Comparison of ENCODE assay signal across 17 cellular contexts in the genomic region with DNA sequence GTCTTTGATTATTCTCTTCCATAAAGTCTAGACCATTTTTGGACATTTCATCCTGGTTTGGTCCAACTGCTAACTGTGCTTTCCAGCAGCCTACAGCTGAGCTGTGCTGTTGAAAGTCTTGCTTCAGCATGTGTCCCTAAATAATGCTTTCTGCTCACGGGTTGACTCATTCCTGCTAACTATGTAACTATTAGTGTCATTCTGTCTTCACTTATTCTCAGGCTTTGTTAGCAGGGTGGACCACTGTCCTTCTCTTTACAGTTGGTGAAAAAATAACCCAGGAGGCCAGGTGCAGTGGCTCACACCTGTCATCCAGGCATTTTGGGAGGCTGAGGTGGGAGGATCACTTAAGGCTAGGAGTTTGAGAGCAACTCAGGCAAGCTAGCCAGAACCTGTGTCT. TPM values are rescaled to one million over a fixed set of nuclear protein-coding genes. Genes with fewer than 3 reads are reported as not detected.
DNase-seq lines count a peak whose midpoint lies in the region; ATAC-seq and TF ChIP-seq lines count a peak whose summit lies in the region.
"Had no signal": no experiment of that assay in that cellular context is flagged by ENCODE, and none has a peak within 500 bp of the region (broad histone marks: within the 10 kb centered on the region; RNA-seq: fewer than 3 reads in every experiment).

No MANE protein-coding gene starts in this region.

- intact Hi-C loops in posterior cingulate gyrus (cut with DNase I) = no loop called here

- H3K4me3 ChIP-seq in neural cell (ENCODE audit: low read length) = peak overlapping the region; percentile 30

- no peak for DNase-seq in activated CD4-positive, CD25-positive, alpha-beta regulatory T cell (lab: John Stamatoyannopoulos, UW)
- no peak for DNase-seq in posterior cingulate gyrus
- no peak for DNase-seq in effector CD8-positive, alpha-beta T cell (lab: John Stamatoyannopoulos, UW)
- DNase-seq: activated CD4-positive, alpha-beta T cell treated with anti-CD3 and anti-CD28 coated beads for 1 hour; activated CD8-positive, alpha-beta memory T cell treated with anti-CD3 and anti-CD28 coated beads, Interleukin-2, amount 50 U/mL, for 4 hours; activated naive CD4-positive, alpha-beta T cell treated with Interleukin-2 at 50 U/mL for 16 hours; DMS 273 treated with DMSO at 0.1 percent for 48 hours; NCI-H1436 treated with DMSO at 0.1 percent for 48 hours; NCI-H446; stimulated activated CD4-positive, alpha-beta T cell treated with anti-CD3 and anti-CD28 coated beads, Interleukin-2, amount 100 ng/mL, for 48 hours had no signal

- peaks cover 3% of the 10 kb centered on the region for H3K36me3 ChIP-seq in neural cell (ENCODE audit: insufficient read depth, low read length)
- H3K36me3 ChIP-seq: brain microvascular endothelial cell had no signal

- peak overlapping the region; percentile 61 for H3K9ac ChIP-seq in neural cell (ENCODE audit: low read length)
- H3K9ac ChIP-seq: KMS-11 had no signal

- TF ChIP-seq EP300 in neural cell (conservative IDR thresholded peaks at IDR 0.05; ENCODE audit: poor library complexity, severe bottlenecking) = no peak

- H3K79me2 ChIP-seq in neural cell (replicated peaks; ENCODE audit: insufficient read depth, low read length) = peaks cover 18% of the 10 kb centered on the region

- no peaks in the 10 kb centered on the region for H3K27me3 ChIP-seq in neural cell (ENCODE audit: insufficient read depth, low read depth, low read length)
- H3K27me3 ChIP-seq: brain microvascular endothelial cell had no signal

- no peak for TF ChIP-seq RAD21 in neural cell (conservative IDR thresholded peaks at IDR 0.05)

- no peak for TF ChIP-seq CTCF in neural cell (IDR thresholded peaks at IDR 0.05; ENCODE audit: poor library complexity, severe bottlenecking)

- H3K27ac ChIP-seq in neural cell (ENCODE audit: low read length) = peak overlapping the region; percentile 97
- H3K27ac ChIP-seq: brain microvascular endothelial cell, KMS-11 had no signal

- peak; percentile 54 for ATAC-seq in GM19023 (IDR thresholded peaks at IDR 0.05; ENCODE audit: unreplicated experiment)
- ATAC-seq in HG02884 (IDR thresholded peaks at IDR 0.05; ENCODE audit: unreplicated experiment) = peak; percentile 61
- ATAC-seq in HG03575 (IDR thresholded peaks at IDR 0.05; ENCODE audit: extremely low read depth, insufficient number of reproducible peaks, low FRiP score, unreplicated experiment) = peak; percentile 56
- ATAC-seq: HCT116 had no signal

- no peak overlapping the region for H2AFZ ChIP-seq in neural cell (ENCODE audit: low read depth, low read length)

- no peaks in the 10 kb centered on the region for H3K9me2 ChIP-seq in neural cell (ENCODE audit: insufficient read depth, low read length)

- H3K4me2 ChIP-seq in neural cell (ENCODE audit: low read length) = no peak overlapping the region
- H3K4me2 ChIP-seq: KMS-11 had no signal

- peaks cover 6% of the 10 kb centered on the region for H3F3A ChIP-seq in neural cell (ENCODE audit: insufficient read depth, low read length, poor library complexity, severe bottlenecking)

- H4K20me1 ChIP-seq in neural cell (ENCODE audit: insufficient read depth) = no peaks in the 10 kb centered on the region

- no peaks in the 10 kb centered on the region for H3K9me3 ChIP-seq in neural cell (ENCODE audit: low read length)

TF ChIP-seq in neural cell, 6 proteins besides CTCF, POLR2A, EP300 and RAD21:
- TF ChIP-seq, protein P1, sequence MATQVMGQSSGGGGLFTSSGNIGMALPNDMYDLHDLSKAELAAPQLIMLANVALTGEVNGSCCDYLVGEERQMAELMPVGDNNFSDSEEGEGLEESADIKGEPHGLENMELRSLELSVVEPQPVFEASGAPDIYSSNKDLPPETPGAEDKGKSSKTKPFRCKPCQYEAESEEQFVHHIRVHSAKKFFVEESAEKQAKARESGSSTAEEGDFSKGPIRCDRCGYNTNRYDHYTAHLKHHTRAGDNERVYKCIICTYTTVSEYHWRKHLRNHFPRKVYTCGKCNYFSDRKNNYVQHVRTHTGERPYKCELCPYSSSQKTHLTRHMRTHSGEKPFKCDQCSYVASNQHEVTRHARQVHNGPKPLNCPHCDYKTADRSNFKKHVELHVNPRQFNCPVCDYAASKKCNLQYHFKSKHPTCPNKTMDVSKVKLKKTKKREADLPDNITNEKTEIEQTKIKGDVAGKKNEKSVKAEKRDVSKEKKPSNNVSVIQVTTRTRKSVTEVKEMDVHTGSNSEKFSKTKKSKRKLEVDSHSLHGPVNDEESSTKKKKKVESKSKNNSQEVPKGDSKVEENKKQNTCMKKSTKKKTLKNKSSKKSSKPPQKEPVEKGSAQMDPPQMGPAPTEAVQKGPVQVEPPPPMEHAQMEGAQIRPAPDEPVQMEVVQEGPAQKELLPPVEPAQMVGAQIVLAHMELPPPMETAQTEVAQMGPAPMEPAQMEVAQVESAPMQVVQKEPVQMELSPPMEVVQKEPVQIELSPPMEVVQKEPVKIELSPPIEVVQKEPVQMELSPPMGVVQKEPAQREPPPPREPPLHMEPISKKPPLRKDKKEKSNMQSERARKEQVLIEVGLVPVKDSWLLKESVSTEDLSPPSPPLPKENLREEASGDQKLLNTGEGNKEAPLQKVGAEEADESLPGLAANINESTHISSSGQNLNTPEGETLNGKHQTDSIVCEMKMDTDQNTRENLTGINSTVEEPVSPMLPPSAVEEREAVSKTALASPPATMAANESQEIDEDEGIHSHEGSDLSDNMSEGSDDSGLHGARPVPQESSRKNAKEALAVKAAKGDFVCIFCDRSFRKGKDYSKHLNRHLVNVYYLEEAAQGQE (IDR thresholded peaks at IDR 0.05; ENCODE audit: borderline replicate concordance) = no peak
- no peak for TF ChIP-seq SMC3 (conservative IDR thresholded peaks at IDR 0.05; ENCODE audit: poor library complexity)
- no peak for TF ChIP-seq TAF1 (IDR thresholded peaks at IDR 0.05; ENCODE audit: low read depth)
- TF ChIP-seq MXI1 (conservative IDR thresholded peaks at IDR 0.05; ENCODE audit: poor library complexity, severe bottlenecking) = no peak

RNA-seq across cellular contexts. Expression of a gene that starts 8.9 kb away (rescaled TPM):
- polyA plus RNA-seq in neural cell = 55.0 and 75.2 TPM in 2 replicates
- polyA minus RNA-seq in neural cell = 62.8 and 82.9 TPM in 2 replicates
